8 cellular contexts compared by ENCODE assay signal in the genomic region with DNA sequence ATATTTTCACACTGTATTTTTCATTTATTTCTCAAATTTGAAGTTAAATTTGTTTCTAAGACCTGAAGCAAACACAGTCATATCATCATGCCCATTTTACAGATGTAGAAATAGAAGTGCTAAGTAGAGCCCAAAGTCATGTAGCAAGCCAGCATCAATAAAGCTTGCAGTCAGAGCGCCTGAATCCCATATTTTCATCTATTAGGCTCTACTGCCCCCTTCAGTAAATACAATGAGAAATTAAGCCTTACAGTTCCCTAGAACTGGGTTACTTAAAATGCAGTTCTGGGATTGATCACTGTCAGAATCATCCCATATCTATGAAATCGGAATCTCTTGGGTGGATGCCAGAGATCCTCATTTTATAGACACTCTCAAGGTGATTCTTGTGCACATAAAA.
DNase-seq lines count a peak whose midpoint lies in the region; FAIRE-seq and TF ChIP-seq lines count a peak whose summit lies in the region.

No MANE protein-coding gene starts in this region.

- no peaks in the 10 kb centered on the region for H3K36me3 ChIP-seq in brain microvascular endothelial cell (replicated peaks)

- no peak for FAIRE-seq in GM12892 (lab: Jason Lieb, UNC)

- POLR2A ChIA-PET in GM10248 (lab: Yijun Ruan, JAX), result no interaction called here

- no peak overlapping the region for H3K27ac ChIP-seq in brain microvascular endothelial cell

- CTCF ChIA-PET in GM10248 (lab: Yijun Ruan, JAX), result interaction anchor here (0.8 to 3.1 kb wide), 5 partner anchors 8 to 937 kb away, joined by 3 to 11 read pairs (median 3); no protein-coding TSS in a partner anchor

- TF ChIP-seq POLR2A in GM12892 (IDR thresholded peaks at IDR 0.05; ENCODE audit: low read depth, low read length), result no peak

- TF ChIP-seq CTCF in brain microvascular endothelial cell (IDR thresholded peaks at IDR 0.05; ENCODE audit: low read depth, low read length, missing control alignments) (peak; percentile 49), GM10248 (IDR thresholded peaks at IDR 0.05; ENCODE audit: control extremely low read depth, extremely low read depth, low read depth, missing control alignments) (no peak)

- H3K27me3 ChIP-seq in brain microvascular endothelial cell (replicated peaks), result no peaks in the 10 kb centered on the region

- DNase-seq in NCI-H2081 (lab: John Stamatoyannopoulos, UW) (peak; percentile 53 to 59), NCI-H2081 treated with DMSO at 0.1 percent for 48 hours (lab: John Stamatoyannopoulos, UW) (no peak), NCI-H2171 (lab: John Stamatoyannopoulos, UW) (peak; percentile 35), brain microvascular endothelial cell (peak; percentile 2), lung microvascular endothelial cell (ENCODE audit: low read depth in 2 of 2) (peak; percentile 68 to 77), GM12892 (ENCODE audit: insufficient read length) (no peak), GM10248 (ENCODE audit: extremely low spot score) (no peak)
- DNase-seq in stimulated activated naive CD4-positive, alpha-beta T cell treated with Interleukin-2 at 50 U/mL for 16 hours (lab: John Stamatoyannopoulos, UW), result no peak

- in situ Hi-C loops in brain microvascular endothelial cell (cut with HindIII; ENCODE audit: low pct_ligation_motif_present, low sequenced_read_pairs), result no loop called here

- H3K4me3 ChIP-seq in brain microvascular endothelial cell (ENCODE audit: low read depth, low read length), result no peak overlapping the region

Comparison
In these comparisons a context has a peak if more than half of its experiments do, and no peak if none do; other contexts are left out.
1. DNase-seq: peak in NCI-H2081 (2 of 2), NCI-H2171 (single experiment), brain microvascular endothelial cell (single experiment) and lung microvascular endothelial cell (2 of 2); none in NCI-H2081 treated with DMSO at 0.1 percent for 48 hours (single experiment), GM12892 (single experiment), GM10248 (single experiment) and stimulated activated naive CD4-positive, alpha-beta T cell treated with Interleukin-2 at 50 U/mL for 16 hours (single experiment).